1 cellular context compared by ENCODE assay signal in genomic region chr11:67267188-67268035, GRCh38.
TF ChIP-seq lines count a peak whose summit lies in the region.

No MANE protein-coding gene starts in this region.

TF ChIP-seq in HepG2, 621 proteins besides CTCF, POLR2A, EP300 and RAD21 (continued from another document and continues in another):
- TF ChIP-seq ZNF616 (CRISPR knock-in tag; IDR thresholded peaks at IDR 0.05; ENCODE audit: low read depth) (no peak), CBX5 (CRISPR knock-in tag; IDR thresholded peaks at IDR 0.05; ENCODE audit: borderline replicate concordance) (no peak), SNAPC4 (CRISPR knock-in tag; IDR thresholded peaks at IDR 0.05) (peak; percentile 54; the same call in 1 of the 2 replicates), ZNF136 (CRISPR knock-in tag; IDR thresholded peaks at IDR 0.05; ENCODE audit: low read depth) (peak; percentile 74; the same call in 1 of the 2 replicates), GABPA (IDR thresholded peaks at IDR 0.05; ENCODE audit: low read depth, low read length) (no peak), GABPA (CRISPR knock-in tag; IDR thresholded peaks at IDR 0.05; ENCODE audit: low read depth) (0 out of 2 replicates have a peak, but pooled peaks have one; percentile 22), ZBTB46 (CRISPR knock-in tag; IDR thresholded peaks at IDR 0.05; ENCODE audit: borderline replicate concordance) (no peak), SNAPC5 (CRISPR knock-in tag; IDR thresholded peaks at IDR 0.05; ENCODE audit: borderline replicate concordance) (no peak), ZNF670 (CRISPR knock-in tag; IDR thresholded peaks at IDR 0.05; ENCODE audit: borderline replicate concordance) (no peak), ZNF724P (CRISPR knock-in tag; IDR thresholded peaks at IDR 0.05; ENCODE audit: borderline replicate concordance) (no peak), ZNF703 (CRISPR knock-in tag; IDR thresholded peaks at IDR 0.05; ENCODE audit: borderline replicate concordance) (0 out of 2 replicates have a peak, but pooled peaks have one; percentile 46), REPIN1 (CRISPR knock-in tag; IDR thresholded peaks at IDR 0.05; ENCODE audit: borderline replicate concordance, low read depth) (no peak), PLRG1 (conservative IDR thresholded peaks at IDR 0.05) (no peak), ONECUT2 (CRISPR knock-in tag; IDR thresholded peaks at IDR 0.05) (no peak), GATA4 (IDR thresholded peaks at IDR 0.05; ENCODE audit: borderline replicate concordance, low read depth) (no peak), LRRFIP1 (CRISPR knock-in tag; conservative IDR thresholded peaks at IDR 0.05) (no peak), ZBTB40 (IDR thresholded peaks at IDR 0.05) (no peak), ZBTB40 (CRISPR knock-in tag; IDR thresholded peaks at IDR 0.05) (peak; percentile 38; the same call in 1 of the 2 replicates), MXD1 (CRISPR knock-in tag; IDR thresholded peaks at IDR 0.05) (no peak), ISX (CRISPR knock-in tag; conservative IDR thresholded peaks at IDR 0.05) (no peak), KLF15 (CRISPR knock-in tag; IDR thresholded peaks at IDR 0.05; ENCODE audit: borderline replicate concordance) (no peak), ZNF253 (CRISPR knock-in tag; IDR thresholded peaks at IDR 0.05; ENCODE audit: borderline replicate concordance) (no peak), ZNF563 (CRISPR knock-in tag; IDR thresholded peaks at IDR 0.05) (no peak; the same call in 1 of the 2 replicates), THAP8 (CRISPR knock-in tag; IDR thresholded peaks at IDR 0.05; ENCODE audit: borderline replicate concordance) (no peak), MBD4 (IDR thresholded peaks at IDR 0.05; ENCODE audit: borderline replicate concordance, low read length) (no peak), POLR2G (IDR thresholded peaks at IDR 0.05; ENCODE audit: low read depth, low read length) (peak; percentile 60; the same call in 1 of the 2 replicates), RFX3 (CRISPR knock-in tag; IDR thresholded peaks at IDR 0.05) (no peak), ZNF292 (CRISPR knock-in tag; IDR thresholded peaks at IDR 0.05; ENCODE audit: borderline replicate concordance, low read depth) (no peak), PPARG (CRISPR knock-in tag; conservative IDR thresholded peaks at IDR 0.05) (peak; percentile 88), SNAPC2 (CRISPR knock-in tag; IDR thresholded peaks at IDR 0.05) (no peak), GPN1 (CRISPR knock-in tag; IDR thresholded peaks at IDR 0.05; ENCODE audit: borderline replicate concordance) (no peak), PRPF4 (IDR thresholded peaks at IDR 0.05; ENCODE audit: low read depth, low read length, poor library complexity, severe bottlenecking) (no peak), REXO4 (CRISPR knock-in tag; IDR thresholded peaks at IDR 0.05; ENCODE audit: borderline replicate concordance) (peak; percentile 55; the same call in 1 of the 2 replicates), KDM1A (CRISPR knock-in tag; IDR thresholded peaks at IDR 0.05) (no peak), CAMTA2 (CRISPR knock-in tag; IDR thresholded peaks at IDR 0.05; ENCODE audit: borderline replicate concordance) (no peak), TFAP4 (IDR thresholded peaks at IDR 0.05; ENCODE audit: borderline replicate concordance, low read depth) (no peak; the same call in 1 of the 2 replicates), NFKBIZ (CRISPR knock-in tag; IDR thresholded peaks at IDR 0.05) (no peak), RBFOX2 (IDR thresholded peaks at IDR 0.05; ENCODE audit: low read depth, low read length) (no peak), ZNF839 (CRISPR knock-in tag; IDR thresholded peaks at IDR 0.05; ENCODE audit: borderline replicate concordance) (no peak), ZBTB38 (CRISPR knock-in tag; IDR thresholded peaks at IDR 0.05) (peak; percentile 64; the same call in 1 of the 2 replicates), ZFP37 (CRISPR knock-in tag; IDR thresholded peaks at IDR 0.05; ENCODE audit: borderline replicate concordance) (no peak), ZNF232 (CRISPR knock-in tag; IDR thresholded peaks at IDR 0.05; ENCODE audit: borderline replicate concordance) (no peak), ZNF30 (CRISPR knock-in tag; IDR thresholded peaks at IDR 0.05) (0 out of 2 replicates have a peak, but pooled peaks have one; percentile 51), CREM (IDR thresholded peaks at IDR 0.05) (no peak; the same call in 1 of the 2 replicates), CREM (CRISPR knock-in tag; IDR thresholded peaks at IDR 0.05) (no peak), HOXA7 (CRISPR knock-in tag; IDR thresholded peaks at IDR 0.05) (no peak)
